ENCODE assay signal across 25 cellular contexts in the genomic region with DNA sequence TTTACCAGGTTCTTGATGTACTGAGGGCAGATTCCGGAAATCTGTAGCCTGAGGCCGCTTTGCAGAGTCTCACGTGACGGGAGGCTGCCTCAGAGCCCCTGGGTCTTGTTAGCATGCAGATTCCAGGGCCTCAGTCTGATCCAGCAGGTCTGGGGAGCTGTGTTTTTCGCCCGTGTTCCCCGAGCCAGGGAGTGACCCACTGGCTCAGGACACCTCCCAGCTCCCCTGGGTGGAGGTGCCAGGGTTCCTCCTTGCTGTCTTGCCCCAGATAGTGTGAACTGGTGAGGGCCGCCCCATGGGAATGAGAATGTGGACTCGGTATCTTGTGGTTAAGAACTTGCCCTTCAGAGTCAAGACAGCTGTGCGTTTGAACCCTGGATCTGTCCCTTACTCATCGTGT.
DNase-seq lines count a peak whose midpoint lies in the region; ATAC-seq and TF ChIP-seq lines count a peak whose summit lies in the region.
"Had no signal": no experiment of that assay in that cellular context is flagged by ENCODE, and none has a peak within 500 bp of the region (broad histone marks: within the 10 kb centered on the region; RNA-seq: fewer than 3 reads in every experiment).

No MANE protein-coding gene starts in this region.

- no peaks in the 10 kb centered on the region for H3K36me3 ChIP-seq in HCT116 (ENCODE audit: control insufficient read depth in 1 of 2, insufficient read depth in 2 of 2, low read length in 2 of 2)
- peaks cover 27% of the 10 kb centered on the region for H3K36me3 ChIP-seq in RWPE2 (ENCODE audit: low read depth)
- peaks cover 0 to 23% (median 2%) of the 10 kb centered on the region in 4 donors for H3K36me3 ChIP-seq in stomach
- H3K36me3 ChIP-seq: adrenal gland, sigmoid colon, upper lobe of left lung had no signal

- intact Hi-C loops in HCT116 (cut with micrococcal nuclease): no loop called here
- intact Hi-C loops in stomach (cut with DNase I; ENCODE audit: low total_unique reads): no loop called here
- intact Hi-C loops in lower leg skin (cut with DNase I; ENCODE audit: low total_unique reads): no loop called here

- no TSS peak for BruUV-seq in HCT116 (replicated peaks; lab: Mats Ljungman, UMichigan)

- TF ChIP-seq CTCF in HCT116 (IDR thresholded peaks at IDR 0.05 in 2 of 3, conservative IDR thresholded peaks at IDR 0.05 in 1 of 3; ENCODE audit: borderline replicate concordance in 1 of 3, insufficient read depth in 1 of 3, low read depth in 2 of 3, low read length in 2 of 3) (no peak), RWPE2 (IDR thresholded peaks at IDR 0.05; ENCODE audit: poor library complexity, severe bottlenecking) (no peak), stomach (IDR thresholded peaks at IDR 0.05) (no peak), lower leg skin (IDR thresholded peaks at IDR 0.05) (no peak)

- no peak for ATAC-seq in HCT116
- ATAC-seq in RWPE2 (ENCODE audit: low read depth): no peak
- ATAC-seq in HG02852 (IDR thresholded peaks at IDR 0.05; ENCODE audit: unreplicated experiment): no peak
- ATAC-seq: activated CD4-positive, CD25-positive, alpha-beta regulatory T cell treated with anti-CD3 and anti-CD28 coated beads, Interleukin-2, amount 50 U/mL, for 24 hours had no signal

- RAD21 ChIA-PET in HCT116 (lab: Charles Lee; ENCODE audit: low non-redundant PET in 1 of 2, low total read pairs in 2 of 2, uncharacterized antibody in 2 of 2, unreplicated experiment in 2 of 2): no interaction called here

- H3K79me2 ChIP-seq in HCT116 (ENCODE audit: insufficient read depth, low read length): no peaks in the 10 kb centered on the region

- no peak for TF ChIP-seq POLR2A in HCT116 (IDR thresholded peaks at IDR 0.05; ENCODE audit: borderline replicate concordance, extremely low read depth, insufficient read depth, insufficient read length)
- TF ChIP-seq POLR2A in stomach (IDR thresholded peaks at IDR 0.05): no peak
- TF ChIP-seq POLR2A in lower leg skin (IDR thresholded peaks at IDR 0.05): no peak

- H3K4me2 ChIP-seq in HCT116 (ENCODE audit: low read length): peak overlapping the region; percentile 76

- no peak for TF ChIP-seq EP300 in stomach (IDR thresholded peaks at IDR 0.05)

- POLR2A ChIA-PET in HCT116 (lab: Charles Lee): no interaction called here

- DNase-seq in HCT116 (ENCODE audit: low read depth, low spot score) (no peak), RWPE2 (ENCODE audit: low spot score) (no peak), islet precursor cell (peak; percentile 75), stomach (no peak), NCI-H748 (lab: John Stamatoyannopoulos, UW; ENCODE audit: unreplicated experiment) (no peak), lower leg skin (ENCODE audit: low spot score in 2 of 2) (no peak)
- DNase-seq in central memory CD4-positive, alpha-beta T cell: no peak
- DNase-seq: activated CD4-positive, alpha-beta T cell treated with anti-CD3 and anti-CD28 coated beads, Interleukin-2, amount 50 U/mL, for 48 hours; activated naive CD4-positive, alpha-beta T cell treated with anti-CD3 and anti-CD28 coated beads for 36 hours; HCEC 1CT; hippocampal formation; left colon; MV-4-11; NCI-H1436 treated with DMSO at 0.1 percent for 48 hours; NCI-H2081 treated with DMSO at 0.1 percent for 48 hours; NCI-H2227 treated with DMSO at 0.1 percent for 48 hours; NCI-H748 treated with DMSO at 0.1 percent for 48 hours; sigmoid colon; stimulated activated CD4-positive, alpha-beta T cell treated with anti-CD3 and anti-CD28 coated beads, Interleukin-4, amount 100 ng/mL, for 24 hours had no signal

- H2AFZ ChIP-seq in HCT116 (ENCODE audit: low read depth, low read length, poor library complexity, severe bottlenecking): no peak overlapping the region

- CTCF ChIA-PET in HCT116 (lab: Charles Lee): no interaction called here

- no peak overlapping the region for H3K27ac ChIP-seq in HCT116 (ENCODE audit: low read depth, low read length)
- peak overlapping the region; percentile 74 for H3K27ac ChIP-seq in RWPE2 (ENCODE audit: poor library complexity, severe bottlenecking)
- peak overlapping the region; percentile 76 to 90 (median 82) for H3K27ac ChIP-seq in stomach
- H3K27ac ChIP-seq: adrenal gland, neutrophil had no signal

- H3K27me3 ChIP-seq in HCT116 (ENCODE audit: insufficient read depth, low read length) (no peaks in the 10 kb centered on the region), RWPE2 (ENCODE audit: insufficient read depth, poor library complexity, severe bottlenecking) (no peaks in the 10 kb centered on the region), stomach (no peaks in the 10 kb centered on the region)
- H3K27me3 ChIP-seq: adrenal gland; BLaER1 treated with 17β-estradiol and CSF1 and Interleukin-3, amounts not matched to agents 10 nM and 100 nM; neutrophil; sigmoid colon; upper lobe of left lung had no signal

- TF ChIP-seq RAD21 in HCT116 (IDR thresholded peaks at IDR 0.05; ENCODE audit: low read depth): no peak

- H3K4me3 ChIP-seq in HCT116 (replicated peaks in 1 of 2; ENCODE audit: low read depth in 1 of 2, low read length in 2 of 2) (no peak overlapping the region), RWPE2 (ENCODE audit: severe bottlenecking) (no peak overlapping the region), stomach (no peak overlapping the region), lower leg skin (ENCODE audit: low read depth, poor library complexity, severe bottlenecking) (no peak overlapping the region)
- H3K4me3 ChIP-seq: adrenal gland; BLaER1 treated with 17β-estradiol and CSF1 and Interleukin-3, amounts not matched to agents 10 nM and 100 nM; sigmoid colon; upper lobe of left lung had no signal

- H4K20me1 ChIP-seq in HCT116 (ENCODE audit: insufficient read depth): no peaks in the 10 kb centered on the region

- WGBS in stomach, 5 donors: 85 to 94% (median 90%) methylated on average over 8 to 11 of the region's 11 CpGs
- WGBS in lower leg skin, 2 donors: 78 to 90% methylated on average over 11 of the region's 11 CpGs

- H3K9me2 ChIP-seq in HCT116 (ENCODE audit: insufficient read depth): no peaks in the 10 kb centered on the region

- H3K9ac ChIP-seq in HCT116 (ENCODE audit: low read length): peak overlapping the region; percentile 44; the same call in 1 of the 2 replicates
- H3K9ac ChIP-seq: BLaER1 treated with 17β-estradiol and CSF1 and Interleukin-3, amounts not matched to agents 10 nM and 100 nM had no signal

- H3K4me1 ChIP-seq in HCT116 (ENCODE audit: control insufficient read depth in 1 of 2, insufficient read depth in 2 of 2, low read length in 2 of 2): peaks cover 31 to 40% of the 10 kb centered on the region in 2 experiments
- peaks cover 21% of the 10 kb centered on the region for H3K4me1 ChIP-seq in RWPE2 (ENCODE audit: insufficient read depth, poor library complexity, severe bottlenecking)
- peaks cover 10 to 46% (median 30%) of the 10 kb centered on the region in 4 donors for H3K4me1 ChIP-seq in stomach
- H3K4me1 ChIP-seq: upper lobe of left lung had no signal

- H3K9me3 ChIP-seq in HCT116 (ENCODE audit: control insufficient read depth in 1 of 2, insufficient read depth in 1 of 2, low read depth in 1 of 2, low read length in 2 of 2) (no peaks in the 10 kb centered on the region), RWPE2 (ENCODE audit: severe bottlenecking) (no peaks in the 10 kb centered on the region), stomach (no peaks in the 10 kb centered on the region)
- H3K9me3 ChIP-seq: adrenal gland; BLaER1 treated with 17β-estradiol and CSF1 and Interleukin-3, amounts not matched to agents 10 nM and 100 nM; neutrophil; sigmoid colon; upper lobe of left lung had no signal

TF ChIP-seq in HCT116, 20 proteins besides CTCF, POLR2A, EP300 and RAD21:
- TF ChIP-seq CEBPB (IDR thresholded peaks at IDR 0.05; ENCODE audit: low read depth) (no peak), POLR2AphosphoS5 (IDR thresholded peaks at IDR 0.05; ENCODE audit: low read depth, low read length) (no peak), EZH2phosphoT487 (IDR thresholded peaks at IDR 0.05; ENCODE audit: borderline replicate concordance) (no peak), ZNF274 (IDR thresholded peaks at IDR 0.05; ENCODE audit: low read depth, low read length) (no peak), EZH2 (IDR thresholded peaks at IDR 0.05) (no peak)
TF ChIP-seq in HCT116: peak in this region for 0.
